25 cellular contexts compared by ENCODE assay signal in the genomic region with DNA sequence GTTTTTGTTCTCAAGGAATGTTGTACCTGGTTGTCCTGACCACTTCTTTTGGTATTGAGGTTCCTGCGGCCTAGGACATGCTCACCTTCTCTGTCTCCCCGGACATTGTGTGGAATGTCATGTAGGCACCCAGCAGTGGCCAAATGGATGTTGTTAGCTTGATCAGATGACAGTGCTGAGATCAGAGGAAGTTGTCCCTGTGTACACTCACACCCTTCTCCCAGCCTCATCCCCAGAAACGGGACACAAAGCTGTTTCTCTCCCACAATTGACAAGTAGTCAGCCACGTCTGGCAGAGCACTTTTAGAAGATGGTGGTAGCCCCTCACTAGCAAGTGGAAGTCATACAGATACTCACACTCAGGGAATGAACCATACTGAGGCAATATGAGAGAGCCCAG. TPM values are rescaled to one million over a fixed set of nuclear protein-coding genes. Genes with fewer than 3 reads are reported as not detected.
"Had no signal": no experiment of that assay in that cellular context is flagged by ENCODE, and none has a peak within 500 bp of the region (broad histone marks: within the 10 kb centered on the region; RNA-seq: fewer than 3 reads in every experiment).

No MANE protein-coding gene starts in this region.

- H3K27ac Mint-ChIP-seq: activated CD8-positive, alpha-beta T cell treated with anti-CD3 and anti-CD28 coated beads, Interleukin-2, amount 10 ng/mL, durations not matched to agents 7 days and 5 days; activated naive CD4-positive, alpha-beta T cell treated with anti-CD3 and anti-CD28 coated beads, Interleukin-2, amount 50 U/mL, for 72 hours; activated T-cell treated with anti-CD3 and anti-CD28 coated beads, Interleukin-2, amount 50 U/mL, for 24 hours; activated T-helper 17 cell treated with anti-CD3 and anti-CD28 coated beads, Interleukin-2, amount 50 U/mL, for 72 hours; memory B cell; nephron; stimulated activated memory B cell treated with anti-CD40 and anti-IgM and Interleukin-4, amounts not matched to agents 10 μg/mL and 1 μg/mL and 100 μg/mL, for 72 hours had no signal

- H3K9ac ChIP-seq: parathyroid adenoma had no signal

- H3K36me3 ChIP-seq: ascending aorta, brain microvascular endothelial cell, colonic mucosa, esophagus squamous epithelium, gastrocnemius medialis, right lobe of liver, stomach, thoracic aorta, upper lobe of left lung had no signal

- ATAC-seq: activated CD8-positive, alpha-beta T cell treated with anti-CD3 and anti-CD28 coated beads, Interleukin-2, amount 10 ng/mL, durations not matched to agents 7 days and 5 days; activated naive CD4-positive, alpha-beta T cell treated with anti-CD3 and anti-CD28 coated beads, Interleukin-2, amount 50 U/mL, for 72 hours; activated T-helper 17 cell treated with anti-CD3 and anti-CD28 coated beads, Interleukin-2, amount 50 U/mL, for 72 hours; gastrocnemius medialis; left colon; right lobe of liver; stimulated activated memory B cell treated with anti-CD40 and anti-IgM and Interleukin-4, amounts not matched to agents 10 μg/mL and 1 μg/mL and 100 μg/mL, for 72 hours had no signal

- H3K4me3 ChIP-seq: ascending aorta, colonic mucosa, esophagus squamous epithelium, gastrocnemius medialis, right lobe of liver, stomach, thoracic aorta, upper lobe of left lung had no signal

- H3K9me3 Mint-ChIP-seq: activated naive CD4-positive, alpha-beta T cell treated with anti-CD3 and anti-CD28 coated beads, Interleukin-2, amount 50 U/mL, for 72 hours; activated T-cell treated with anti-CD3 and anti-CD28 coated beads, Interleukin-2, amount 50 U/mL, for 24 hours; activated T-helper 17 cell treated with anti-CD3 and anti-CD28 coated beads, Interleukin-2, amount 50 U/mL, for 72 hours; memory B cell; nephron; stimulated activated memory B cell treated with anti-CD40 and anti-IgM and Interleukin-4, amounts not matched to agents 10 μg/mL and 1 μg/mL and 100 μg/mL, for 72 hours had no signal

- H3K27me3 ChIP-seq: ascending aorta, brain microvascular endothelial cell, colonic mucosa, gastrocnemius medialis, right lobe of liver had no signal

- H3K4me1 Mint-ChIP-seq: activated T-helper 17 cell treated with anti-CD3 and anti-CD28 coated beads, Interleukin-2, amount 50 U/mL, for 72 hours; nephron had no signal

- H3K27ac ChIP-seq: ascending aorta, brain microvascular endothelial cell, colonic mucosa, esophagus squamous epithelium, gastrocnemius medialis, parathyroid adenoma, right lobe of liver, stomach, thoracic aorta, upper lobe of left lung had no signal

- H2AFZ ChIP-seq: parathyroid adenoma had no signal

- H3K9me3 ChIP-seq: ascending aorta, colonic mucosa, esophagus squamous epithelium, gastrocnemius medialis, right lobe of liver, stomach, thoracic aorta, upper lobe of left lung had no signal

- H3K4me3 Mint-ChIP-seq: activated CD8-positive, alpha-beta T cell treated with anti-CD3 and anti-CD28 coated beads, Interleukin-2, amount 10 ng/mL, durations not matched to agents 7 days and 5 days; activated T-cell treated with anti-CD3 and anti-CD28 coated beads, Interleukin-2, amount 50 U/mL, for 24 hours; activated T-helper 17 cell treated with anti-CD3 and anti-CD28 coated beads, Interleukin-2, amount 50 U/mL, for 72 hours; memory B cell; stimulated activated memory B cell treated with anti-CD40 and anti-IgM and Interleukin-4, amounts not matched to agents 10 μg/mL and 1 μg/mL and 100 μg/mL, for 72 hours had no signal

- DNase-seq: activated CD4-positive, alpha-beta T cell treated with anti-CD3 and anti-CD28 coated beads for 1 hour; activated CD4-positive, alpha-beta T cell treated with anti-CD3 and anti-CD28 coated beads, Interleukin-2, amount 50 U/mL, for 1 hour; activated CD8-positive, alpha-beta T cell treated with anti-CD3 and anti-CD28 coated beads, Interleukin-2, amount 10 ng/mL, durations not matched to agents 7 days and 5 days; activated T-cell treated with anti-CD3 and anti-CD28 coated beads, Interleukin-2, amount 50 U/mL, for 24 hours; brain microvascular endothelial cell; central memory CD4-positive, alpha-beta T cell; colonic mucosa; esophagus squamous epithelium; gastrocnemius medialis; left colon; right lobe of liver; small intestine; stimulated activated CD4-positive, alpha-beta T cell treated with anti-CD3 and anti-CD28 coated beads, Interleukin-2, amount 100 ng/mL, for 24 hours; stomach; upper lobe of left lung had no signal

- H3K36me3 Mint-ChIP-seq: activated naive CD4-positive, alpha-beta T cell treated with anti-CD3 and anti-CD28 coated beads, Interleukin-2, amount 50 U/mL, for 72 hours; memory B cell; stimulated activated memory B cell treated with anti-CD40 and anti-IgM and Interleukin-4, amounts not matched to agents 10 μg/mL and 1 μg/mL and 100 μg/mL, for 72 hours had no signal

RNA-seq across cellular contexts. Expression of a gene that starts 3.0 kb away (rescaled TPM):
- total RNA-seq: mononuclear cell, myocyte had no signal
